Comparison of ENCODE assay signal across 24 cellular contexts in the genomic region with DNA sequence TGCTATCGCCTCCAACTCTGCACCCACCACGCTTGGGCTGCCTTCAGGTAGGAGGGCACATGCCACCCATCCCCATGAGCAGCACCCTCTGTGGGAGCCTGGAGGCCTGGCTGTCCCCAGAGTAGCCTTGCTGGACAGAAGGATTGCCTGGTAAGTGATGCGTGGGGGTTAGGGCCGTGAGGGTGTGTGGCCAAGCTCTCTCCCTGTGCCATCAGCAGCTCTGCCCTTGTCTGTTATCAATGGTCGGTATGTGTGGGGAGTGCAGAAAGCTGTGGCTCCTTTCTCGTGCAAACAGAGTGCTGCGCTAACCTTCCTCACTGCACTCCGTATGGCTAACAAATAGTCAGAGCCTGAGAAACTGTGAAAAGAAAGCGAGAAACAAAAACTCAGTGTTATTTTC.
"Had no signal": no experiment of that assay in that cellular context is flagged by ENCODE, and none has a peak within 500 bp of the region (broad histone marks: within the 10 kb centered on the region; RNA-seq: fewer than 3 reads in every experiment).

No MANE protein-coding gene starts in this region.

- H3K9me3 Mint-ChIP-seq: T-helper 1 cell treated with Interleukin-12 subunit alpha and Interleukin-12 subunit beta and Interleukin-4 antibody, amounts not matched to agents 30 μg/mL and 1 μg/mL, for 36 hours had no signal

- H3K4me1 Mint-ChIP-seq: activated naive CD8-positive, alpha-beta T cell treated with anti-CD3 and anti-CD28 coated beads, Interleukin-2, amount 10 ng/mL, durations not matched to agents 7 days and 5 days had no signal

- H3K4me3 Mint-ChIP-seq: activated CD8-positive, alpha-beta T cell treated with anti-CD3 and anti-CD28 coated beads, Interleukin-2, amount 10 ng/mL, durations not matched to agents 7 days and 5 days; activated naive CD8-positive, alpha-beta T cell treated with anti-CD3 and anti-CD28 coated beads, Interleukin-2, amount 10 ng/mL, durations not matched to agents 7 days and 5 days; T-helper 1 cell treated with Interleukin-12 subunit alpha and Interleukin-12 subunit beta and Interleukin-4 antibody, amounts not matched to agents 30 μg/mL and 1 μg/mL, for 36 hours had no signal

- H3K27me3 ChIP-seq: adrenal gland, Peyer's patch, SJSA1 had no signal

- H3K27ac Mint-ChIP-seq: activated CD8-positive, alpha-beta T cell treated with anti-CD3 and anti-CD28 coated beads, Interleukin-2, amount 10 ng/mL, durations not matched to agents 7 days and 5 days; activated naive CD8-positive, alpha-beta T cell treated with anti-CD3 and anti-CD28 coated beads, Interleukin-2, amount 10 ng/mL, durations not matched to agents 7 days and 5 days; T-helper 1 cell treated with Interleukin-12 subunit alpha and Interleukin-12 subunit beta and Interleukin-4 antibody, amounts not matched to agents 30 μg/mL and 1 μg/mL, for 36 hours had no signal

- H3K27ac ChIP-seq: adrenal gland, Peyer's patch, SJSA1 had no signal

- ATAC-seq: activated CD8-positive, alpha-beta T cell treated with anti-CD3 and anti-CD28 coated beads, Interleukin-2, amount 10 ng/mL, durations not matched to agents 7 days and 5 days; SK-N-SH treated with all-trans-retinoic acid at 6 μM for 48 hours had no signal

- H3K36me3 Mint-ChIP-seq: activated naive CD8-positive, alpha-beta T cell treated with anti-CD3 and anti-CD28 coated beads, Interleukin-2, amount 10 ng/mL, durations not matched to agents 7 days and 5 days had no signal

- DNase-seq: activated CD4-positive, alpha-beta T cell treated with anti-CD3 and anti-CD28 coated beads for 48 hours; activated CD4-positive, alpha-beta T cell treated with anti-CD3 and anti-CD28 coated beads, Interleukin-2, amount 50 U/mL, for 4 hours; activated CD4-positive, CD25-positive, alpha-beta regulatory T cell treated with anti-CD3 and anti-CD28 coated beads, Interleukin-2, amount 50 U/mL, for 72 hours; activated CD8-positive, alpha-beta memory T cell treated with anti-CD3 and anti-CD28 coated beads, Interleukin-2, amount 50 U/mL, for 48 hours; activated CD8-positive, alpha-beta T cell treated with anti-CD3 and anti-CD28 coated beads, Interleukin-2, amount 10 ng/mL, durations not matched to agents 7 days and 5 days; activated naive CD4-positive, alpha-beta T cell treated with anti-CD3 and anti-CD28 coated beads, Interleukin-2, amount 50 U/mL, for 16 hours; activated naive CD8-positive, alpha-beta T cell treated with anti-CD3 and anti-CD28 coated beads, Interleukin-2, amount 10 ng/mL, durations not matched to agents 7 days and 5 days; activated T-cell treated with anti-CD3 and anti-CD28 coated beads, Interleukin-2, amount 50 U/mL, for 1 hour; adrenal gland; anterior cingulate cortex; KG1; NCI-H1092; NCI-H1417; NCI-H1930; NCI-H345; NCI-H510A treated with DMSO at 0.1 percent for 48 hours; NCI-H69; NK-92 treated with Interleukin-12 subunit alpha and Interleukin-12 subunit beta, amount 100 ng/mL, for 24 hours; Peyer's patch; SHP77; SW 1271 had no signal

- H3K36me3 ChIP-seq: adrenal gland, Peyer's patch, SJSA1 had no signal

- H3K4me3 ChIP-seq: adrenal gland, Peyer's patch, SJSA1 had no signal

- H3K4me1 ChIP-seq: adrenal gland, Peyer's patch, SJSA1 had no signal

- H3K9me3 ChIP-seq: adrenal gland, Peyer's patch, SJSA1 had no signal
